In the genomic region with DNA sequence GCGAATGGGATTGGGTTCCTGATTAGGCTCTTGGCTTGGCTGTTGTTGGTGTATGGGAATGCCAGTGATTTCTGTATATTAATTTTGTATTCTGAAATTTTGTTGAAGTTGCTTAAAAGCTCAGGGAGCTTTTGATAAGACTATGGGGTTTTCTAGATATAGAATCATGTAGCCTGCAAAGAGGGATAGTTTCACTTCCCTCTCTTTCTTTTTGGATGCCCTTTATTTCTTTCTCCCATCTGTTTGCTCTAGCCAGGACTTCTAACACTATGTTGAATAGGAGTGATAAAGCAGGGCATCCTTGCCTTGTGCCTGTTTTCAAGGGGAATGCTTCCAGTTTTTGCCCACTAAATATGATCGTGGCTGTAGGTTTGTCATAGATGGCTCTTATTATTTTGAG, we compare ENCODE assay signal across 15 cellular contexts. TPM values are rescaled to one million over a fixed set of nuclear protein-coding genes. Genes with fewer than 3 reads are reported as not detected.
DNase-seq lines count a peak whose midpoint lies in the region; ATAC-seq and TF ChIP-seq lines count a peak whose summit lies in the region.
"Had no signal": no experiment of that assay in that cellular context is flagged by ENCODE, and none has a peak within 500 bp of the region (broad histone marks: within the 10 kb centered on the region; RNA-seq: fewer than 3 reads in every experiment).

No MANE protein-coding gene starts in this region.

- intact Hi-C loops in CD14-positive monocyte (cut with micrococcal nuclease) = no loop called here
- intact Hi-C loops in testis (cut with DNase I; ENCODE audit: low total_unique reads) = no loop called here

- no peaks in the 10 kb centered on the region for H4K20me1 ChIP-seq in BLaER1

- in situ Hi-C loops in G401 (cut with HindIII; ENCODE audit: low sequenced_read_pairs) = no loop called here

- CTCF ChIA-PET in GM10248 (lab: Yijun Ruan, JAX) = interaction anchor here (1.1 kb wide), 1 partner anchor 8 kb away, joined by 3 read pairs; no protein-coding TSS in a partner anchor

- H3K27ac Mint-ChIP-seq in CD14-positive monocyte (peak overlapping the region; percentile 60 to 94 (median 90)), memory B cell (no peak overlapping the region)
- H3K27ac Mint-ChIP-seq: CD4-positive, alpha-beta T cell; HFFc6 had no signal

- 0 out of 2 replicates have a peak overlapping the region, but pooled peaks have one; percentile 0 for H3K4me2 ChIP-seq in BLaER1
- H3K4me2 ChIP-seq: A549 had no signal

- H3K9me3 ChIP-seq in BLaER1 (peaks cover 22% of the 10 kb centered on the region), testis (no peaks in the 10 kb centered on the region)
- H3K9me3 ChIP-seq: A549 had no signal

- no peaks in the 10 kb centered on the region for H3K36me3 ChIP-seq in BLaER1
- no peaks in the 10 kb centered on the region for H3K36me3 ChIP-seq in testis (ENCODE audit: low read depth, missing control alignments)

- peak; percentile 53 for ATAC-seq in memory B cell (ENCODE audit: low read depth)
- ATAC-seq: A549, HepG2 had no signal

- H3K27me3 ChIP-seq in BLaER1 = no peaks in the 10 kb centered on the region
- H3K27me3 ChIP-seq in testis = no peaks in the 10 kb centered on the region

- TF ChIP-seq CTCF in CD14-positive monocyte (IDR thresholded peaks at IDR 0.05) (no peak), GM10248 (IDR thresholded peaks at IDR 0.05; ENCODE audit: control extremely low read depth, extremely low read depth, low read depth, missing control alignments) (no peak), testis (IDR thresholded peaks at IDR 0.05) (no peak)

- H3K27ac ChIP-seq in BLaER1 = no peak overlapping the region
- H3K27ac ChIP-seq in testis = no peak overlapping the region
- H3K27ac ChIP-seq: A549 had no signal

- POLR2A ChIA-PET in GM10248 (lab: Yijun Ruan, JAX) = no interaction called here

- no peak overlapping the region for H3K4me3 ChIP-seq in BLaER1
- no peak overlapping the region for H3K4me3 ChIP-seq in testis
- H3K4me3 ChIP-seq: A549 had no signal

- WGBS in testis, 2 donors = 89 to 98% methylated on average over 2 of the region's 2 CpGs

- TF ChIP-seq POLR2A in testis (IDR thresholded peaks at IDR 0.05) = no peak

- peaks cover 37% of the 10 kb centered on the region for H3K4me1 Mint-ChIP-seq in CD14-positive monocyte
- H3K4me1 Mint-ChIP-seq in memory B cell = peaks cover 8% of the 10 kb centered on the region

- H3K4me1 ChIP-seq in BLaER1 = peaks cover 15% of the 10 kb centered on the region; the same call in 1 of the 2 replicates
- no peaks in the 10 kb centered on the region for H3K4me1 ChIP-seq in testis
- H3K4me1 ChIP-seq: A549 had no signal

- no peak overlapping the region for H3K9ac ChIP-seq in BLaER1

- peaks cover 18 to 36% (median 22%) of the 10 kb centered on the region in 7 donors for H3K9me3 Mint-ChIP-seq in CD14-positive monocyte
- H3K9me3 Mint-ChIP-seq in memory B cell = peaks cover 10% of the 10 kb centered on the region
- H3K9me3 Mint-ChIP-seq: HFFc6 had no signal

- H3K27me3 Mint-ChIP-seq in CD14-positive monocyte (ENCODE audit: low read depth in 3 of 3) = no peaks in the 10 kb centered on the region
- H3K27me3 Mint-ChIP-seq in memory B cell = peaks cover 6% of the 10 kb centered on the region
- H3K27me3 Mint-ChIP-seq: CD4-positive, alpha-beta T cell had no signal

- H3K36me3 Mint-ChIP-seq in CD14-positive monocyte (peaks cover 0 to 10% of the 10 kb centered on the region in 2 donors), memory B cell (peaks cover 8% of the 10 kb centered on the region)

- H3K4me3 Mint-ChIP-seq in CD14-positive monocyte (peak overlapping the region in 1 of 2 donors; percentile 4), memory B cell (no peak overlapping the region)
- H3K4me3 Mint-ChIP-seq: CD4-positive, alpha-beta T cell; HFFc6 had no signal

- DNase-seq in CD14-positive monocyte (ENCODE audit: low spot score) (no peak), MV-4-11 (lab: John Stamatoyannopoulos, UW) (peak; percentile 56), memory B cell (ENCODE audit: low spot score in 2 of 2) (no peak), GM10248 (ENCODE audit: extremely low spot score) (no peak), testis (no peak), G401 (ENCODE audit: low spot score) (no peak)
- DNase-seq: Calu3; CD4-positive, alpha-beta T cell; DMS 273 treated with DMSO at 0.1 percent for 48 hours; DMS79; HCEC 1CT; HFFc6 had no signal

RNA-seq across cellular contexts. Expression of a gene that starts 40.4 kb away (rescaled TPM):
- 10 to 100 TPM; 33.6 to 48.3 TPM for polyA plus RNA-seq in CD14-positive monocyte
- 10 to 100 TPM in 1 of 2 donors, 1 to 10 TPM in 1; 9.7 to 10.8 TPM for total RNA-seq in testis
- polyA plus RNA-seq in testis (ENCODE audit: insufficient read depth, low read depth, low replicate concordance) = 22.7 TPM
- 0.31 TPM in 1 of 2 replicates, not detected in the other for total RNA-seq in G401 (2014; rRNA removed; shearing (Covaris generic))
